Comparison of ENCODE assay signal across 10 cellular contexts in genomic region chr19:38695319-38695683, GRCh38. TPM values are rescaled to one million over a fixed set of nuclear protein-coding genes. Genes with fewer than 3 reads are reported as not detected.
DNase-seq lines count a peak whose midpoint lies in the region; FAIRE-seq lines count a peak whose summit lies in the region.
"Had no signal": no experiment of that assay in that cellular context is flagged by ENCODE, and none has a peak within 500 bp of the region (broad histone marks: within the 10 kb centered on the region; RNA-seq: fewer than 3 reads in every experiment).

No MANE protein-coding gene starts in this region.

- H3K27ac Mint-ChIP-seq in immature natural killer cell = peak overlapping the region; percentile 97 to 100 (median 99)

- no peaks in the 10 kb centered on the region for H3K36me3 Mint-ChIP-seq in immature natural killer cell

- no peaks in the 10 kb centered on the region for H3K9me3 ChIP-seq in small intestine (ENCODE audit: control insufficient read depth, low read depth)

- H3K36me3 ChIP-seq in H7 (replicated peaks; ENCODE audit: control insufficient read depth, insufficient read depth, low read length) = peaks cover 4% of the 10 kb centered on the region
- H3K36me3 ChIP-seq in small intestine (ENCODE audit: control insufficient read depth in 2 of 2, insufficient read depth in 2 of 2, low read length in 2 of 2) = peaks cover 0 to under 1% of the 10 kb centered on the region in 2 donors

- H3K4me3 Mint-ChIP-seq in immature natural killer cell = peak overlapping the region; percentile 83 to 88 (median 86)

- peak overlapping the region; percentile 45 to 74 for H3K27ac ChIP-seq in small intestine (ENCODE audit: low read depth in 1 of 2, low read length in 1 of 2)
- H3K27ac ChIP-seq: SK-N-MC had no signal

- peaks cover 98 to 100% of the 10 kb centered on the region in 2 donors for H3K4me1 Mint-ChIP-seq in immature natural killer cell

- H3K4me3 ChIP-seq in H7 (ENCODE audit: insufficient read depth, low read depth, low read length) (no peak overlapping the region), small intestine (ENCODE audit: low read depth in 1 of 2, low read length in 2 of 2) (no peak overlapping the region)
- H3K4me3 ChIP-seq: SK-N-MC had no signal

- H3K4me1 ChIP-seq in small intestine (ENCODE audit: control insufficient read depth in 2 of 2, insufficient read depth in 1 of 2, low read depth in 1 of 2, low read length in 1 of 2) = peaks cover 24 to 27% of the 10 kb centered on the region in 2 donors

- DNase-seq in H7 (peak; percentile 39), UCSD-AML1 (lab: John Stamatoyannopoulos, UW; ENCODE audit: unreplicated experiment) (peak; percentile 26), immature natural killer cell (no peak), small intestine (peak; percentile 72), NCI-H2227 treated with DMSO at 0.1 percent for 48 hours (lab: John Stamatoyannopoulos, UW) (no peak), hypothalamus (lab: John Stamatoyannopoulos, UW) (no peak), medulla oblongata (ENCODE audit: extremely low spot score) (no peak)
- DNase-seq in stimulated activated CD4-positive, alpha-beta T cell treated with anti-CD3 and anti-CD28 coated beads, Interleukin-1b, Interleukin-23, amount 100 ng/mL, for 48 hours = no peak
- DNase-seq: activated naive CD4-positive, alpha-beta T cell treated with anti-CD3 and anti-CD28 coated beads, Interleukin-2, amount 50 U/mL, for 16 hours had no signal

- peaks cover 0 to 2% (median 0%) of the 10 kb centered on the region in 6 donors for H3K9me3 Mint-ChIP-seq in immature natural killer cell

- H3K27me3 ChIP-seq in H7 (ENCODE audit: control insufficient read depth, insufficient read depth, low read length) (no peaks in the 10 kb centered on the region), small intestine (ENCODE audit: control insufficient read depth in 2 of 2, insufficient read depth in 2 of 2, low read length in 2 of 2) (no peaks in the 10 kb centered on the region)

- peaks cover 16 to 27% (median 16%) of the 10 kb centered on the region in 3 donors for H3K27me3 Mint-ChIP-seq in immature natural killer cell (ENCODE audit: low read depth in 3 of 3)

- no peak for FAIRE-seq in small intestine (lab: Jason Lieb, UNC)

- WGBS in small intestine, 3 donors = 27 to 45% (median 44%) methylated on average over 9 of the region's 9 CpGs

RNA-seq across cellular contexts. Expression of gene ACTN4, which starts 47.9 kb away (rescaled TPM):
- 163 and 226 TPM in 2 replicates for total RNA-seq in H7 (2014; rRNA removed; shearing (Covaris generic))
- polyA plus RNA-seq in immature natural killer cell (10 to 100 TPM in 2 of 3 donors, 1 to 10 TPM in 1; 8.5 to 68.3 (median 17.4) TPM), small intestine (100 to 1,000 TPM; 188 to 326 (median 291) TPM)

RNA-seq across cellular contexts. Expression of gene CAPN12, which starts 49.0 kb away (rescaled TPM):
- 3.0 and 5.4 TPM in 2 replicates for total RNA-seq in H7 (2014; rRNA removed; shearing (Covaris generic))
- polyA plus RNA-seq in immature natural killer cell (10 to 100 TPM; 25.7 to 72.8 (median 55.1) TPM), small intestine (10 to 100 TPM in 1 of 3 donors, 1 to 10 TPM in 2; 2.4 to 26.1 (median 2.7) TPM)

Comparison
In these comparisons a context has a peak if more than half of its experiments do, and no peak if none do; other contexts are left out.
1. DNase-seq: peak in H7 (single experiment), UCSD-AML1 (single experiment) and small intestine (single experiment); none in immature natural killer cell (0 of 3), NCI-H2227 treated with DMSO at 0.1 percent for 48 hours (single experiment), stimulated activated CD4-positive, alpha-beta T cell treated with anti-CD3 and anti-CD28 coated beads, Interleukin-1b, Interleukin-23, amount 100 ng/mL, for 48 hours (single experiment), hypothalamus (0 of 51) and medulla oblongata (single experiment).